Comparison of ENCODE assay signal across 8 cellular contexts in genomic region chr2:120175000-120175581, GRCh38. TPM values are rescaled to one million over a fixed set of nuclear protein-coding genes. Genes with fewer than 3 reads are reported as not detected.
DNase-seq lines count a peak whose midpoint lies in the region; ATAC-seq, FAIRE-seq and TF ChIP-seq lines count a peak whose summit lies in the region.

No MANE protein-coding gene starts in this region.

- H3K36me3 ChIP-seq in WERI-Rb-1 = no peaks in the 10 kb centered on the region

- peaks cover 12% of the 10 kb centered on the region for H3K36me3 Mint-ChIP-seq in osteocyte (ENCODE audit: unreplicated experiment)

- H3K27ac ChIP-seq in WERI-Rb-1 = no peak overlapping the region

- H3K4me3 ChIP-seq in AG09309 (ENCODE audit: control insufficient read depth, low read depth, low read length) (no peak overlapping the region), GM12864 (ENCODE audit: low read depth, low read length) (no peak overlapping the region), WERI-Rb-1 (ENCODE audit: low read depth, low read length) (no peak overlapping the region)

- no peaks in the 10 kb centered on the region for H3K9me3 ChIP-seq in WERI-Rb-1 (ENCODE audit: severe bottlenecking)

- peak; percentile 17 for FAIRE-seq in frontal cortex (lab: Jason Lieb, UNC)

- H3K27me3 Mint-ChIP-seq in osteocyte (ENCODE audit: unreplicated experiment) = no peaks in the 10 kb centered on the region

- H3K27me3 ChIP-seq in WERI-Rb-1 (ENCODE audit: insufficient read depth, low read depth, severe bottlenecking) = no peaks in the 10 kb centered on the region

- no peak overlapping the region for H3K27ac Mint-ChIP-seq in osteocyte (ENCODE audit: unreplicated experiment)

- H3K9me3 Mint-ChIP-seq in osteocyte (ENCODE audit: unreplicated experiment) = no peaks in the 10 kb centered on the region

- ATAC-seq in HG02970 (IDR thresholded peaks at IDR 0.05; ENCODE audit: low FRiP score, unreplicated experiment) = no peak

- DNase-seq in AG09309 (ENCODE audit: low read depth) = peak; percentile 28
- peak; percentile 18 for DNase-seq in GM12864 (ENCODE audit: low read depth)
- peak; percentile 56 for DNase-seq in NCI-H2107 treated with DMSO at 0.1 percent for 48 hours (lab: John Stamatoyannopoulos, UW; ENCODE audit: unreplicated experiment)
- no peak for DNase-seq in WERI-Rb-1
- peak; percentile 49 to 62 for DNase-seq in frontal cortex (ENCODE audit: low spot score in 2 of 2)
- no peak for DNase-seq in osteocyte (ENCODE audit: extremely low spot score, unreplicated experiment)
- no peak for DNase-seq in HK-2 (ENCODE audit: unreplicated experiment)

- no peak overlapping the region for H3K4me3 Mint-ChIP-seq in osteocyte (ENCODE audit: unreplicated experiment)

- TF ChIP-seq CTCF in AG09309 (IDR thresholded peaks at IDR 0.05; ENCODE audit: control insufficient read depth, insufficient read depth, low read depth, low read length, missing control alignments) (peak; percentile 68), GM12864 (IDR thresholded peaks at IDR 0.05; ENCODE audit: low read depth, low read length, missing control alignments) (peak; percentile 63), WERI-Rb-1 (IDR thresholded peaks at IDR 0.05; ENCODE audit: low read depth, low read length) (peak; percentile 45), osteocyte (IDR thresholded peaks at IDR 0.05) (peak; percentile 81)

- peaks cover 3% of the 10 kb centered on the region for H3K4me1 Mint-ChIP-seq in osteocyte (ENCODE audit: unreplicated experiment)

RNA-seq across cellular contexts. Expression of gene TMEM185B, which starts 48.1 kb away (rescaled TPM):
- total RNA-seq in frontal cortex (15.1 TPM), osteocyte (35.9 and 41.2 TPM in 2 replicates)

Comparison
In these comparisons a context has a peak if more than half of its experiments do, and no peak if none do; other contexts are left out.
1. DNase-seq: peak in AG09309 (single experiment), GM12864 (single experiment), NCI-H2107 treated with DMSO at 0.1 percent for 48 hours (single experiment) and frontal cortex (2 of 2); none in WERI-Rb-1 (single experiment), osteocyte (single experiment) and HK-2 (single experiment).
2. Peak in every context shown above with its lines, with median percentiles within 50 percentile points of each other: CTCF ChIP-seq.